Comparison of ENCODE assay signal across 17 cellular contexts in genomic region chr12:49518914-49519573, GRCh38. TPM values are rescaled to one million over a fixed set of nuclear protein-coding genes. Genes with fewer than 3 reads are reported as not detected.
DNase-seq lines count a peak whose midpoint lies in the region; ATAC-seq and TF ChIP-seq lines count a peak whose summit lies in the region.
"Had no signal": no experiment of that assay in that cellular context is flagged by ENCODE, and none has a peak within 500 bp of the region (broad histone marks: within the 10 kb centered on the region; RNA-seq: fewer than 3 reads in every experiment).

No MANE protein-coding gene starts in this region.

- peak; percentile 32 for DNase-seq in AG20443 (ENCODE audit: low spot score)
- DNase-seq in HFFc6 = peak; percentile 38
- DNase-seq in astrocyte of the spinal cord (ENCODE audit: low read depth, low spot score) = peak; percentile 64
- DNase-seq in left lung = no peak
- no peak for DNase-seq in immature natural killer cell
- DNase-seq in stimulated activated naive CD4-positive, alpha-beta T cell treated with Interleukin-2 at 50 U/mL for 16 hours (lab: John Stamatoyannopoulos, UW) = no peak
- DNase-seq in CD4-positive, alpha-beta memory T cell = no peak
- DNase-seq: body of pancreas; C1 segment of cervical spinal cord; KG1; NCI-H1436 treated with DMSO at 0.1 percent for 48 hours; NCI-H510A; stimulated activated CD4-positive, alpha-beta T cell treated with anti-CD3 and anti-CD28 coated beads, Interleukin-1b, Interleukin-23, amount 100 ng/mL, for 48 hours; stimulated activated CD8-positive, alpha-beta memory T cell treated with anti-CD3 and anti-CD28 coated beads, Interleukin-4, amount 100 ng/mL, for 48 hours; upper lobe of right lung had no signal

- CTCF ChIA-PET in CD4-positive, alpha-beta memory T cell (lab: Charles Lee; ENCODE audit: partially characterized antibody) = interaction anchor here (0.6 to 19.8 kb wide), 4 partner anchors 165 to 230 kb away, joined by 3 to 538 read pairs (median 4); partner anchors contain the start of gene DNAJC22

- H3K9me3 Mint-ChIP-seq in HFFc6 (no peaks in the 10 kb centered on the region), immature natural killer cell (no peaks in the 10 kb centered on the region)
- H3K9me3 Mint-ChIP-seq in CD4-positive, alpha-beta memory T cell = no peaks in the 10 kb centered on the region
- H3K9me3 Mint-ChIP-seq: activated T-helper 17 cell treated with anti-CD3 and anti-CD28 coated beads, Interleukin-2, amount 50 U/mL, for 72 hours had no signal

- H3K4me1 Mint-ChIP-seq in HFFc6 (ENCODE audit: low read depth) = peaks cover 39% of the 10 kb centered on the region
- no peaks in the 10 kb centered on the region for H3K4me1 Mint-ChIP-seq in immature natural killer cell
- H3K4me1 Mint-ChIP-seq in CD4-positive, alpha-beta memory T cell = no peaks in the 10 kb centered on the region
- H3K4me1 Mint-ChIP-seq: activated T-helper 17 cell treated with anti-CD3 and anti-CD28 coated beads, Interleukin-2, amount 50 U/mL, for 72 hours had no signal

- no peaks in the 10 kb centered on the region for H3K27me3 ChIP-seq in left lung
- no peaks in the 10 kb centered on the region for H3K27me3 ChIP-seq in CD4-positive, alpha-beta memory T cell (ENCODE audit: insufficient read depth, low read length)
- H3K27me3 ChIP-seq: body of pancreas, upper lobe of right lung had no signal

- H3K36me3 Mint-ChIP-seq in HFFc6 (ENCODE audit: low read depth) (peaks cover 24% of the 10 kb centered on the region; the same call in 1 of the 2 replicates), immature natural killer cell (peaks cover 3 to 20% (median 12%) of the 10 kb centered on the region in 3 donors)
- peaks cover 4 to 7% of the 10 kb centered on the region in 2 donors for H3K36me3 Mint-ChIP-seq in CD4-positive, alpha-beta memory T cell

- no peak overlapping the region for H3K4me3 Mint-ChIP-seq in HFFc6
- no peak overlapping the region for H3K4me3 Mint-ChIP-seq in immature natural killer cell
- H3K4me3 Mint-ChIP-seq in CD4-positive, alpha-beta memory T cell = no peak overlapping the region
- H3K4me3 Mint-ChIP-seq: activated T-helper 17 cell treated with anti-CD3 and anti-CD28 coated beads, Interleukin-2, amount 50 U/mL, for 72 hours had no signal

- no peaks in the 10 kb centered on the region for H3K4me1 ChIP-seq in left lung
- no peaks in the 10 kb centered on the region for H3K4me1 ChIP-seq in CD4-positive, alpha-beta memory T cell (ENCODE audit: insufficient read depth, low read length)
- H3K4me1 ChIP-seq: body of pancreas, upper lobe of right lung had no signal

- in situ Hi-C loops in astrocyte of the spinal cord (cut with HindIII; ENCODE audit: low sequenced_read_pairs) = loop anchor here (25.0 kb wide), 1 partner anchor 157 kb away; the partner anchor contains the start of gene SPATS2

- POLR2A ChIA-PET in CD4-positive, alpha-beta memory T cell (lab: Charles Lee; ENCODE audit: partially characterized antibody) = no interaction called here

- no peaks in the 10 kb centered on the region for H3K9me3 ChIP-seq in left lung
- H3K9me3 ChIP-seq in CD4-positive, alpha-beta memory T cell (ENCODE audit: control insufficient read depth in 1 of 2, low read length in 2 of 2) = no peaks in the 10 kb centered on the region
- H3K9me3 ChIP-seq: body of pancreas, upper lobe of right lung had no signal

- ATAC-seq in left lung (peak; percentile 21), HG03460 (IDR thresholded peaks at IDR 0.05; ENCODE audit: unreplicated experiment) (no peak)
- ATAC-seq: activated T-helper 17 cell treated with anti-CD3 and anti-CD28 coated beads, Interleukin-2, amount 50 U/mL, for 72 hours; body of pancreas; upper lobe of right lung had no signal

- peaks cover 6% of the 10 kb centered on the region; the same call in 1 of the 2 replicates for H3K27me3 Mint-ChIP-seq in HFFc6 (ENCODE audit: insufficient read depth)
- no peaks in the 10 kb centered on the region for H3K27me3 Mint-ChIP-seq in immature natural killer cell (ENCODE audit: low read depth in 3 of 3)
- no peaks in the 10 kb centered on the region for H3K27me3 Mint-ChIP-seq in CD4-positive, alpha-beta memory T cell
- H3K27me3 Mint-ChIP-seq: activated T-helper 17 cell treated with anti-CD3 and anti-CD28 coated beads, Interleukin-2, amount 50 U/mL, for 72 hours had no signal

- no peak overlapping the region for H3K27ac ChIP-seq in left lung
- H3K27ac ChIP-seq in CD4-positive, alpha-beta memory T cell (ENCODE audit: low read depth, low read length) = no peak overlapping the region
- H3K27ac ChIP-seq: body of pancreas, upper lobe of right lung had no signal

- H3K36me3 ChIP-seq in left lung = peaks cover 0 to 4% of the 10 kb centered on the region in 2 donors
- H3K36me3 ChIP-seq in CD4-positive, alpha-beta memory T cell (ENCODE audit: insufficient read depth, low read length) = no peaks in the 10 kb centered on the region

- H3K27ac Mint-ChIP-seq in HFFc6 = peak overlapping the region; percentile 14; the same call in 1 of the 2 replicates
- no peak overlapping the region for H3K27ac Mint-ChIP-seq in immature natural killer cell
- H3K27ac Mint-ChIP-seq in CD4-positive, alpha-beta memory T cell = peak overlapping the region in 1 of 7 donors; percentile 83
- H3K27ac Mint-ChIP-seq: activated T-helper 17 cell treated with anti-CD3 and anti-CD28 coated beads, Interleukin-2, amount 50 U/mL, for 72 hours had no signal

- H3K4me3 ChIP-seq in astrocyte of the spinal cord (ENCODE audit: low read depth, low read length) (no peak overlapping the region), left lung (no peak overlapping the region)
- no peak overlapping the region for H3K4me3 ChIP-seq in CD4-positive, alpha-beta memory T cell (ENCODE audit: low read length in 2 of 2)
- H3K4me3 ChIP-seq: body of pancreas, upper lobe of right lung had no signal

- no peak for TF ChIP-seq CTCF in HFFc6 (IDR thresholded peaks at IDR 0.05)
- no peak for TF ChIP-seq CTCF in astrocyte of the spinal cord (IDR thresholded peaks at IDR 0.05; ENCODE audit: low read depth, low read length)
- TF ChIP-seq CTCF in left lung (IDR thresholded peaks at IDR 0.05) = no peak

- intact Hi-C loops in left lung (cut with DNase I) = no loop called here
- intact Hi-C loops in CD4-positive, alpha-beta memory T cell (cut with micrococcal nuclease) = no loop called here

RNA-seq across cellular contexts. Expression of gene KCNH3, which starts 19.8 kb away (rescaled TPM):
- under 1 TPM in 2 of 6 experiments, not detected in 4; 0.05 to 0.10 TPM for total RNA-seq in HFFc6 (2021; fragmentation: NEBNext Ultra II Directional; extraction: Animal tissue kit (Norgen Biotek cat#: 25700))
- total RNA-seq in left lung = 1 to 10 TPM in 1 of 2 donors, under 1 TPM in 1; 0.15 to 2.4 TPM
- 1 to 10 TPM in 1 of 3 donors, under 1 TPM in 1, not detected in 1; 0.96 to 1.1 TPM for polyA plus RNA-seq in immature natural killer cell
- total RNA-seq in CD4-positive, alpha-beta memory T cell = 1 to 10 TPM; 1.3 to 2.4 TPM
- polyA plus RNA-seq in CD4-positive, alpha-beta memory T cell = 1 to 10 TPM in 1 of 2 donors, under 1 TPM in 1; 0.97 to 1.5 TPM

RNA-seq across cellular contexts. Expression of gene MCRS1, which starts 48.9 kb away (rescaled TPM):
- 10 to 100 TPM; 46.2 to 59.8 (median 55.4) TPM for total RNA-seq in HFFc6 (2021; fragmentation: NEBNext Ultra II Directional; extraction: Animal tissue kit (Norgen Biotek cat#: 25700))
- total RNA-seq in left lung = 10 to 100 TPM; 40.5 to 51.6 TPM
- 100 to 1,000 TPM in 1 of 3 donors, 10 to 100 TPM in 2; 76.3 to 101 (median 88.2) TPM for polyA plus RNA-seq in immature natural killer cell
- total RNA-seq in CD4-positive, alpha-beta memory T cell = 10 to 100 TPM; 77.0 to 78.4 TPM
- 10 to 100 TPM; 58.0 to 59.6 TPM for polyA plus RNA-seq in CD4-positive, alpha-beta memory T cell

Comparison
In these comparisons a context has a peak if more than half of its experiments do, and no peak if none do; other contexts are left out.
1. DNase-seq: peak in AG20443 (single experiment), HFFc6 (single experiment) and astrocyte of the spinal cord (single experiment); none in left lung (0 of 2), immature natural killer cell (0 of 3), stimulated activated naive CD4-positive, alpha-beta T cell treated with Interleukin-2 at 50 U/mL for 16 hours (single experiment) and CD4-positive, alpha-beta memory T cell (0 of 5).